Comparison of ENCODE assay signal across 20 cellular contexts in the genomic region with DNA sequence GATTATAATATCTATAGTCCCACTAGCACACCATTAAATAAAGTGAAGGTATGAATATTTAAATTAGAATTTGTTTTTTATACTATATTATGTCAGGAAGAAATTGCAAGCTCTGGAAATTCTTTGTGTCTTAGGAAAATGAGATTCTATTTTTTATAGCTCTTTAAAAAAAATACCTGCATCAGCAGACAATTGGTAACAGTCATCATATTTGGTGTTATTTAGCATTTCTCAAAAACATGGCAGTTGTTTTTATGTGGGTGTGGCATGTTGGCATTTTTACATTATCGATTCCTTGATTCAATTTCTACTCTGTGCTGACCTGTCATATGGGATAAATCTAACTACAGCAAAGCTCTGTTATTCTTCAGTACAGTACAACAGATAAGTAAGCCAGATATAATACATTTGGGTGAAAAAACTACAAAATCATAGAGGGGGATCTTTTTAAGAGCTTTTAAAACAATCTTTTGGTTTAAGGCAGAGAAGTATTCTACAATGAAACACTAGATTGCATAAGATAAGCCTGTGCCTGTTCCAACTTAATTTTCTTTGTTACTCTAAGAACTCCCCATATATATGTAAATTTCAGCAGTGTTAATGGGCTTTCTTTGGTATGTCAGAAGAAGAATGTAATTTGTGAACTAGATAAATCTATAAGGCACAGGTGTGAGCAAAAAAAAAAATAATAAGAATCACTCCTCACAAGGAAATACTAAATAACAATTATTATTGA.
"Had no signal": no experiment of that assay in that cellular context is flagged by ENCODE, and none has a peak within 500 bp of the region (broad histone marks: within the 10 kb centered on the region; RNA-seq: fewer than 3 reads in every experiment).

No MANE protein-coding gene starts in this region.

- H3K36me3 ChIP-seq: neutrophil, sigmoid colon, stomach, thoracic aorta, transverse colon had no signal

- H3K27ac Mint-ChIP-seq: dendritic cell treated with granulocyte-macrophage colony-stimulating factor and Interleukin-4, amounts not matched to agents 40 ng/mL and 50 ng/mL, for 4 days; naive thymus-derived CD8-positive, alpha-beta T cell; stimulated activated naive B cell treated with anti-CD40 and anti-IgM and Interleukin-4, amounts not matched to agents 10 μg/mL and 1 μg/mL and 100 μg/mL, for 72 hours had no signal

- H2AFZ ChIP-seq: hepatocyte had no signal

- H3K27me3 Mint-ChIP-seq: dendritic cell treated with granulocyte-macrophage colony-stimulating factor and Interleukin-4, amounts not matched to agents 40 ng/mL and 50 ng/mL, for 4 days; stimulated activated naive B cell treated with anti-CD40 and anti-IgM and Interleukin-4, amounts not matched to agents 10 μg/mL and 1 μg/mL and 100 μg/mL, for 72 hours had no signal

- H3K36me3 Mint-ChIP-seq: naive thymus-derived CD8-positive, alpha-beta T cell; stimulated activated naive B cell treated with anti-CD40 and anti-IgM and Interleukin-4, amounts not matched to agents 10 μg/mL and 1 μg/mL and 100 μg/mL, for 72 hours had no signal

- H3K79me2 ChIP-seq: hepatocyte had no signal

- H3K9me3 Mint-ChIP-seq: dendritic cell treated with granulocyte-macrophage colony-stimulating factor and Interleukin-4, amounts not matched to agents 40 ng/mL and 50 ng/mL, for 4 days; endodermal cell; naive thymus-derived CD8-positive, alpha-beta T cell; stimulated activated naive B cell treated with anti-CD40 and anti-IgM and Interleukin-4, amounts not matched to agents 10 μg/mL and 1 μg/mL and 100 μg/mL, for 72 hours had no signal

- H3K4me1 ChIP-seq: psoas muscle, sigmoid colon, stomach, transverse colon had no signal

- H3K27me3 ChIP-seq: hepatocyte, neutrophil, sigmoid colon, stomach, transverse colon had no signal

- ATAC-seq: naive thymus-derived CD8-positive, alpha-beta T cell; psoas muscle; stimulated activated naive B cell treated with anti-CD40 and anti-IgM and Interleukin-4, amounts not matched to agents 10 μg/mL and 1 μg/mL and 100 μg/mL, for 72 hours had no signal

- DNase-seq: endodermal cell; erythroblast; foreskin melanocyte; head of caudate nucleus; kidney glomerular epithelial cell; naive thymus-derived CD8-positive, alpha-beta T cell; psoas muscle; retina; sigmoid colon; stimulated activated CD4-positive, alpha-beta T cell treated with anti-CD3 and anti-CD28 coated beads, Interleukin-2, amount 100 ng/mL, for 24 hours; stimulated activated CD4-positive, alpha-beta T cell treated with anti-CD3 and anti-CD28 coated beads, Interleukin-4, amount 100 ng/mL, for 4 hours; stimulated activated naive B cell treated with anti-CD40 and anti-IgM and Interleukin-4, amounts not matched to agents 10 μg/mL and 1 μg/mL and 100 μg/mL, for 72 hours; stomach; substantia nigra; transverse colon had no signal

- H3K4me1 Mint-ChIP-seq: naive thymus-derived CD8-positive, alpha-beta T cell; stimulated activated naive B cell treated with anti-CD40 and anti-IgM and Interleukin-4, amounts not matched to agents 10 μg/mL and 1 μg/mL and 100 μg/mL, for 72 hours had no signal

- H3K4me3 ChIP-seq: hepatocyte, psoas muscle, sigmoid colon, skin epidermis, stomach, thoracic aorta, transverse colon had no signal

- H3K27ac ChIP-seq: hepatocyte, neutrophil, psoas muscle, sigmoid colon, skin epidermis, stomach, thoracic aorta, transverse colon had no signal

- H3K9me3 ChIP-seq: neutrophil, psoas muscle, sigmoid colon, stomach, thoracic aorta, transverse colon had no signal

- H3K4me2 ChIP-seq: hepatocyte had no signal

- H3K4me3 Mint-ChIP-seq: dendritic cell treated with granulocyte-macrophage colony-stimulating factor and Interleukin-4, amounts not matched to agents 40 ng/mL and 50 ng/mL, for 4 days; endodermal cell; naive thymus-derived CD8-positive, alpha-beta T cell; stimulated activated naive B cell treated with anti-CD40 and anti-IgM and Interleukin-4, amounts not matched to agents 10 μg/mL and 1 μg/mL and 100 μg/mL, for 72 hours had no signal
